ENCODE assay signal across 23 cellular contexts in the genomic region with DNA sequence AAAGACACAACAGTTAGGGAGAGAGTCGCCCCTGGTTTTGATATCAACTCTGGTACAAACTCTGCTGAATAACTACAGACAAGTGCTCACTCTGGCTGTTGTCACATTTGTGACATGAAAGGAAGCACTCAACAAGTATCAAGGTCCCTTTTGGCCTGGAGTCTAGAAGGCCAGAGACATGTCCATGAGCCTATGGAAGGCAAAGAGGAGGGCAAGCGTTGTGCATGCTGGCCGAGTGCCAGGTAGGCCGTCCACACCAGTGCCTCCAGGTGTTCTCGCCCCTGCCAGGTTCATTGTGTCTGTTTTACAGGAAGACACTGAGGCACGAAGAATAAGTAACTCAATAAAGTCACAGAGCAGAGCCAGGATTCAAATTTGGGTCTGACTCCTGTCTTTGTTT. TPM values are rescaled to one million over a fixed set of nuclear protein-coding genes. Genes with fewer than 3 reads are reported as not detected.
DNase-seq lines count a peak whose midpoint lies in the region; ATAC-seq and TF ChIP-seq lines count a peak whose summit lies in the region.
"Had no signal": no experiment of that assay in that cellular context is flagged by ENCODE, and none has a peak within 500 bp of the region (broad histone marks: within the 10 kb centered on the region; RNA-seq: fewer than 3 reads in every experiment).

No MANE protein-coding gene starts in this region.

- peaks cover 36 to 63% of the 10 kb centered on the region in 2 experiments for H3K79me1 ChIP-seq in IMR-90 (ENCODE audit: low read depth in 1 of 2, low read length in 2 of 2)

- no peak overlapping the region for H3K56ac ChIP-seq in IMR-90 (ENCODE audit: extremely low read depth, insufficient read depth, low read length)

- H2BK120ac ChIP-seq in IMR-90 (ENCODE audit: low read depth, low read length) = no peak overlapping the region

- BruUV-seq in IMR-90 (replicated peaks; lab: Mats Ljungman, UMichigan) = no TSS peak

- H3K4me1 Mint-ChIP-seq in natural killer cell = peaks cover 51% of the 10 kb centered on the region in 2 donors
- H3K4me1 Mint-ChIP-seq: IgD-negative memory B cell had no signal

- H4K8ac ChIP-seq in IMR-90 (ENCODE audit: low read depth in 2 of 2, low read length in 2 of 2) = no peak overlapping the region

- CTCF ChIA-PET in IMR-90 (lab: Yijun Ruan, JAX) = no interaction called here

- H3K27ac ChIP-seq in IMR-90 (ENCODE audit: insufficient read depth, low read length) (peak overlapping the region; percentile 31; the same call in 1 of the 2 replicates), angular gyrus (ENCODE audit: low read depth, low read length) (peak overlapping the region; percentile 2)
- H3K27ac ChIP-seq: BLaER1 had no signal

- peak overlapping the region; percentile 3 for H3K4me3 Mint-ChIP-seq in natural killer cell
- H3K4me3 Mint-ChIP-seq: CD4-positive, CD25-positive, alpha-beta regulatory T cell; IgD-negative memory B cell; T-cell had no signal

- H4K91ac ChIP-seq in IMR-90 (ENCODE audit: insufficient read depth, low read depth, low read length) = no peak overlapping the region

- peak; percentile 34 for DNase-seq in NCI-H2196 (lab: John Stamatoyannopoulos, UW; ENCODE audit: unreplicated experiment)
- no peak for DNase-seq in NCI-H2196 treated with DMSO at 0.1 percent for 48 hours (lab: John Stamatoyannopoulos, UW; ENCODE audit: unreplicated experiment)
- DNase-seq in IMR-90 = no peak
- no peak for DNase-seq in natural killer cell
- no peak for DNase-seq in ecto neural progenitor cell (ENCODE audit: low spot score)
- DNase-seq: 8988T; ACHN; CD4-positive, CD25-positive, alpha-beta regulatory T cell; Kasumi-1; NCI-H2029; NCI-H2227 treated with DMSO at 0.1 percent for 48 hours; NCI-H748 treated with DMSO at 0.1 percent for 48 hours; NK-92 treated with Interleukin-12 subunit alpha and Interleukin-12 subunit beta, amount 100 ng/mL, for 24 hours; PC-3; T-cell had no signal

- no peaks in the 10 kb centered on the region for H3K27me3 ChIP-seq in IMR-90 (ENCODE audit: control insufficient read depth, insufficient read depth, low read length)
- H3K27me3 ChIP-seq: BLaER1 had no signal

- peak overlapping the region; percentile 30; the same call in 1 of the 2 replicates for H2AK5ac ChIP-seq in IMR-90 (ENCODE audit: low read depth, low read length)

- H3K9ac ChIP-seq in IMR-90 (ENCODE audit: low read depth, low read length) = no peak overlapping the region
- H3K9ac ChIP-seq: BLaER1 had no signal

- H3K18ac ChIP-seq in IMR-90 (ENCODE audit: low read depth, low read length) = no peak overlapping the region

- H4K5ac ChIP-seq in IMR-90 (ENCODE audit: low read depth, low read length) = no peak overlapping the region

- no peaks in the 10 kb centered on the region for H3K9me3 Mint-ChIP-seq in natural killer cell
- H3K9me3 Mint-ChIP-seq: CD4-positive, CD25-positive, alpha-beta regulatory T cell; IgD-negative memory B cell; T-cell had no signal

- no peak overlapping the region for H3K4me3 ChIP-seq in IMR-90 (ENCODE audit: insufficient read depth, low read depth, low read length)
- H3K4me3 ChIP-seq: BLaER1 had no signal

- dilution Hi-C loops in IMR-90 (cut with HindIII; ENCODE audit: low sequenced_read_pairs, unreplicated experiment) = no loop called here

- no peak for TF ChIP-seq CTCF in IMR-90 (conservative IDR thresholded peaks at IDR 0.05; ENCODE audit: low read depth, low read length)
- TF ChIP-seq CTCF in natural killer cell (IDR thresholded peaks at IDR 0.05) = no peak

- H3K4ac ChIP-seq in IMR-90 (ENCODE audit: low read depth, low read length) = peak overlapping the region; percentile 17; the same call in 1 of the 2 replicates

- intact Hi-C loops in IMR-90 (cut with micrococcal nuclease) (no loop called here), natural killer cell (cut with micrococcal nuclease) (loop anchor here (5.0 kb wide), 1 partner anchor 60 kb away; a partner anchor contains a TSS)

- H3K27me3 Mint-ChIP-seq in natural killer cell (ENCODE audit: low read depth in 2 of 2) = no peaks in the 10 kb centered on the region
- H3K27me3 Mint-ChIP-seq: CD4-positive, CD25-positive, alpha-beta regulatory T cell; IgD-negative memory B cell; T-cell had no signal

- H3K14ac ChIP-seq in IMR-90 (replicated peaks; ENCODE audit: low read depth, low read length) = no peak overlapping the region

- H3K4me1 ChIP-seq in IMR-90 (ENCODE audit: control insufficient read depth, insufficient read depth, low read length) = peaks cover 10% of the 10 kb centered on the region
- H3K4me1 ChIP-seq: BLaER1 had no signal

- H3K4me2 ChIP-seq in IMR-90 (ENCODE audit: low read depth, low read length) = no peak overlapping the region
- H3K4me2 ChIP-seq: BLaER1 had no signal

- no peak overlapping the region for H2AK9ac ChIP-seq in IMR-90 (replicated peaks; ENCODE audit: low read depth, low read length, poor library complexity)

- peaks cover 16% of the 10 kb centered on the region; the same call in 1 of the 2 replicates for H4K20me1 ChIP-seq in IMR-90 (ENCODE audit: insufficient read depth, low read length)

- ATAC-seq in IMR-90 (ENCODE audit: low read depth) (no peak), natural killer cell (no peak), HG02610 (IDR thresholded peaks at IDR 0.05; ENCODE audit: unreplicated experiment) (no peak), HG02763 (IDR thresholded peaks at IDR 0.05; ENCODE audit: unreplicated experiment) (no peak)
- ATAC-seq: PC-3, Right ventricle myocardium inferior, T-cell had no signal

- H2BK20ac ChIP-seq in IMR-90 (ENCODE audit: low read depth, low read length) = no peak overlapping the region

- in situ Hi-C loops in IMR-90 (cut with MboI; ENCODE audit: low sequenced_read_pairs) = no loop called here

- H2BK5ac ChIP-seq in IMR-90 (ENCODE audit: low read depth, low read length, poor library complexity, severe bottlenecking) = no peak overlapping the region

- peaks cover 65% of the 10 kb centered on the region for H3K36me3 ChIP-seq in IMR-90 (ENCODE audit: control insufficient read depth, insufficient read depth, low read length)

- TF ChIP-seq POLR2A in IMR-90 (IDR thresholded peaks at IDR 0.05; ENCODE audit: low read depth, low read length) = no peak

- H2BK15ac ChIP-seq in IMR-90 (ENCODE audit: low read depth, low read length) = no peak overlapping the region

- H2AFZ ChIP-seq in IMR-90 (replicated peaks; ENCODE audit: low read length, poor library complexity) = no peak overlapping the region

- no peak overlapping the region for H3K23ac ChIP-seq in IMR-90 (ENCODE audit: low read depth, low read length)

- peaks cover 7% of the 10 kb centered on the region for H3K9me1 ChIP-seq in IMR-90 (ENCODE audit: insufficient read depth, low read length)

- H3K27ac Mint-ChIP-seq in natural killer cell = peak overlapping the region; percentile 86 to 93
- H3K27ac Mint-ChIP-seq: T-cell had no signal

- peaks cover 30% of the 10 kb centered on the region for H3K36me3 Mint-ChIP-seq in natural killer cell

- TF ChIP-seq RAD21 in IMR-90 (IDR thresholded peaks at IDR 0.05; ENCODE audit: low read length) = no peak

- 89% methylated on average over 5 of the region's 6 CpGs; no CpG with 5 or more reads in 1 of the 2 experiments for WGBS in IMR-90 (ENCODE audit: extremely low coverage in 2 of 2, insufficient read length in 1 of 2), 2 experiments

- no peaks in the 10 kb centered on the region for H3K9me3 ChIP-seq in IMR-90 (ENCODE audit: control insufficient read depth, insufficient read depth, low read length)
- H3K9me3 ChIP-seq: BLaER1 had no signal

- POLR2A ChIA-PET in IMR-90 (lab: Charles Lee; ENCODE audit: unreplicated experiment) = no interaction called here

TF ChIP-seq in IMR-90, 13 proteins besides CTCF, POLR2A, EP300 and RAD21 (continues in another document):
- TF ChIP-seq MXI1 (IDR thresholded peaks at IDR 0.05; ENCODE audit: borderline replicate concordance, low read depth, low read length) = no peak
- no peak for TF ChIP-seq FOS (IDR thresholded peaks at IDR 0.05; ENCODE audit: low read depth, low read length)
- no peak for TF ChIP-seq BHLHE40 (IDR thresholded peaks at IDR 0.05; ENCODE audit: low read depth, low read length)
- no peak for TF ChIP-seq RFX5 (IDR thresholded peaks at IDR 0.05; ENCODE audit: low read depth, low read length)
- no peak for TF ChIP-seq MAZ (IDR thresholded peaks at IDR 0.05; ENCODE audit: borderline replicate concordance, low read depth, low read length)
- no peak for TF ChIP-seq SMC3 (IDR thresholded peaks at IDR 0.05; ENCODE audit: low read depth, low read length)
- TF ChIP-seq RCOR1 (IDR thresholded peaks at IDR 0.05; ENCODE audit: insufficient replicate concordance, low read length) = no peak
- TF ChIP-seq, protein P1, sequence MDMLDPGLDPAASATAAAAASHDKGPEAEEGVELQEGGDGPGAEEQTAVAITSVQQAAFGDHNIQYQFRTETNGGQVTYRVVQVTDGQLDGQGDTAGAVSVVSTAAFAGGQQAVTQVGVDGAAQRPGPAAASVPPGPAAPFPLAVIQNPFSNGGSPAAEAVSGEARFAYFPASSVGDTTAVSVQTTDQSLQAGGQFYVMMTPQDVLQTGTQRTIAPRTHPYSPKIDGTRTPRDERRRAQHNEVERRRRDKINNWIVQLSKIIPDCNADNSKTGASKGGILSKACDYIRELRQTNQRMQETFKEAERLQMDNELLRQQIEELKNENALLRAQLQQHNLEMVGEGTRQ (IDR thresholded peaks at IDR 0.05; ENCODE audit: low read depth, low read length) = no peak
- TF ChIP-seq NFE2L2 (IDR thresholded peaks at IDR 0.05; ENCODE audit: low read depth, low read length) = no peak
- TF ChIP-seq CHD1 (IDR thresholded peaks at IDR 0.05; ENCODE audit: low read depth, low read length) = no peak

RNA-seq across cellular contexts. Expression of a gene that starts 21.1 kb away (rescaled TPM):
- total RNA-seq in IMR-90 (2012; rRNA removed) = 13.3 and 15.3 TPM in 2 replicates
- 44.2 and 44.4 TPM in 2 replicates for polyA plus RNA-seq in IMR-90 (2012; rRNA removed)
- polyA plus RNA-seq in IMR-90 (2012; cell fraction: cytosol; rRNA removed) = 23.3 and 46.0 TPM in 2 replicates
- polyA plus RNA-seq in IMR-90 (2012; cell fraction: nucleus; rRNA removed; ENCODE audit: low replicate concordance) = 79.8 and 140 TPM in 2 replicates
- 100 to 1,000 TPM; 146 to 200 (median 183) TPM for total RNA-seq in natural killer cell

RNA-seq across cellular contexts. Expression of a gene that starts 23.6 kb away (rescaled TPM):
- total RNA-seq in IMR-90 (2012; rRNA removed) (0.56 and 1.3 TPM in 2 replicates), natural killer cell (1 to 10 TPM in 2 of 3 donors, under 1 TPM in 1; 0.33 to 4.8 (median 4.3) TPM)
- 3.5 and 3.8 TPM in 2 replicates for polyA plus RNA-seq in IMR-90 (2012; rRNA removed)
- 1.3 and 5.0 TPM in 2 replicates for polyA plus RNA-seq in IMR-90 (2012; cell fraction: cytosol; rRNA removed)
- polyA plus RNA-seq in IMR-90 (2012; cell fraction: nucleus; rRNA removed; ENCODE audit: low replicate concordance) = 6.8 and 8.6 TPM in 2 replicates
- total RNA-seq: CD4-positive, CD25-positive, alpha-beta regulatory T cell; T-cell had no signal
- polyA plus RNA-seq: IgD-negative memory B cell had no signal

RNA-seq across cellular contexts. Expression of a gene that starts 43.9 kb away (rescaled TPM):
- total RNA-seq in IMR-90 (2012; rRNA removed) (under 0.01 TPM in 1 of 2 replicates, not detected in the other), natural killer cell (not detected)
- 0.03 TPM in 2 replicates for polyA plus RNA-seq in IMR-90 (2012; rRNA removed)
- 0.02 and 0.08 TPM in 2 replicates for polyA plus RNA-seq in IMR-90 (2012; cell fraction: cytosol; rRNA removed)
- polyA plus RNA-seq in IMR-90 (2012; cell fraction: nucleus; rRNA removed; ENCODE audit: low replicate concordance) = 0.06 and 0.14 TPM in 2 replicates
- total RNA-seq: CD4-positive, CD25-positive, alpha-beta regulatory T cell; M059J; PC-3; SK-MEL-5; T-cell had no signal
- polyA plus RNA-seq: CD4-positive, CD25-positive, alpha-beta regulatory T cell; IgD-negative memory B cell had no signal

RNA-seq across cellular contexts. Expression of a gene that starts 57.5 kb away (rescaled TPM):
- total RNA-seq in IMR-90 (2012; rRNA removed) (1.3 and 1.4 TPM in 2 replicates), natural killer cell (10 to 100 TPM; 11.3 to 15.4 (median 13.5) TPM)
- polyA plus RNA-seq in IMR-90 (2012; rRNA removed) = 3.3 TPM in 2 replicates
- polyA plus RNA-seq in IMR-90 (2012; cell fraction: cytosol; rRNA removed) = 3.6 and 6.2 TPM in 2 replicates
- 9.5 and 25.2 TPM in 2 replicates for polyA plus RNA-seq in IMR-90 (2012; cell fraction: nucleus; rRNA removed; ENCODE audit: low replicate concordance)
